In genomic region chr19:9936151-9937000, GRCh38 we compare ENCODE assay signal across 9 cellular contexts. TPM values are rescaled to one million over a fixed set of nuclear protein-coding genes. Genes with fewer than 3 reads are reported as not detected.
DNase-seq lines count a peak whose midpoint lies in the region; ATAC-seq and TF ChIP-seq lines count a peak whose summit lies in the region.
"Had no signal": no experiment of that assay in that cellular context is flagged by ENCODE, and none has a peak within 500 bp of the region (broad histone marks: within the 10 kb centered on the region; RNA-seq: fewer than 3 reads in every experiment).

Gene OLFM2, minus strand, starts transcription at chr19:9936515. Its CDS starts 149 bp downstream, at chr19:9936366.

- peaks cover 56% of the 10 kb centered on the region for H3K27me3 Mint-ChIP-seq in activated B cell treated with CpG ODN at 0.5 μM for 24 hours

- H3K4me1 Mint-ChIP-seq in activated B cell treated with CpG ODN at 0.5 μM for 24 hours: peaks cover 23% of the 10 kb centered on the region

- CTCF ChIA-PET in activated B cell treated with CpG ODN at 0.5 μM for 24 hours (lab: Charles Lee): no interaction called here

- peaks cover 84% of the 10 kb centered on the region for H3K27me3 ChIP-seq in left ventricle myocardium inferior (ENCODE audit: low read depth)

- no peaks in the 10 kb centered on the region for H3K36me3 Mint-ChIP-seq in activated B cell treated with CpG ODN at 0.5 μM for 24 hours (ENCODE audit: low read depth)

- H3K4me1 ChIP-seq in left ventricle myocardium inferior: peaks cover 31% of the 10 kb centered on the region

- H3K27ac ChIP-seq in left ventricle myocardium inferior (replicated peaks): no peak within 1 kb of the TSS
- H3K27ac ChIP-seq: C4-2B had no signal

- DNase-seq in NCI-H146 (lab: John Stamatoyannopoulos, UW): peak; percentile 23
- DNase-seq in NCI-H146 treated with DMSO at 0.1 percent for 48 hours (lab: John Stamatoyannopoulos, UW; ENCODE audit: unreplicated experiment): no peak
- no peak for DNase-seq in activated B cell treated with CpG ODN at 0.5 μM for 24 hours
- DNase-seq in left ventricle myocardium inferior: peak; percentile 34
- DNase-seq in skeletal muscle cell (ENCODE audit: low read depth): no peak
- no peak for DNase-seq in DMS53 treated with DMSO at 0.1 percent for 48 hours (lab: John Stamatoyannopoulos, UW; ENCODE audit: unreplicated experiment)

- intact Hi-C loops in activated B cell treated with CpG ODN at 0.5 μM for 24 hours (cut with micrococcal nuclease) (no loop called here), left ventricle myocardium inferior (cut with micrococcal nuclease) (no loop called here)

- H3K4me3 ChIP-seq in left ventricle myocardium inferior (peak within 1 kb of the TSS; percentile 59), skeletal muscle cell (ENCODE audit: low read depth, low read length) (peak within 1 kb of the TSS; percentile 57)

- POLR2A ChIA-PET in activated B cell treated with CpG ODN at 0.5 μM for 24 hours (lab: Charles Lee): no interaction called here

- H3K9me3 Mint-ChIP-seq in activated B cell treated with CpG ODN at 0.5 μM for 24 hours: no peaks in the 10 kb centered on the region

- no peak for TF ChIP-seq CTCF in activated B cell treated with CpG ODN at 0.5 μM for 24 hours (IDR thresholded peaks at IDR 0.05)
- TF ChIP-seq CTCF in left ventricle myocardium inferior (IDR thresholded peaks at IDR 0.05; ENCODE audit: borderline replicate concordance): no peak

- H3K4me3 Mint-ChIP-seq in activated B cell treated with CpG ODN at 0.5 μM for 24 hours: peak within 1 kb of the TSS; percentile 70

- peaks cover 7% of the 10 kb centered on the region for H3K9me3 ChIP-seq in left ventricle myocardium inferior (replicated peaks)

- ATAC-seq in activated B cell treated with CpG ODN at 0.5 μM for 24 hours (ENCODE audit: low read depth) (no peak), HG03520 (IDR thresholded peaks at IDR 0.05; ENCODE audit: unreplicated experiment) (no peak), HG03175 (IDR thresholded peaks at IDR 0.05; ENCODE audit: unreplicated experiment) (no peak)

- H3K36me3 ChIP-seq in left ventricle myocardium inferior: no peaks in the 10 kb centered on the region

- peak within 1 kb of the TSS; percentile 7 for H3K27ac Mint-ChIP-seq in activated B cell treated with CpG ODN at 0.5 μM for 24 hours

RNA-seq across cellular contexts. Expression of gene OLFM2, which starts in this region (rescaled TPM):
- total RNA-seq in activated B cell treated with CpG ODN at 0.5 μM for 24 hours: not detected in 2 replicates
- total RNA-seq in left ventricle myocardium inferior: 1.7 TPM

Comparison
In these comparisons a context has a peak if more than half of its experiments do, and no peak if none do; other contexts are left out.
1. DNase-seq: peak in NCI-H146 (single experiment) and left ventricle myocardium inferior (single experiment); none in NCI-H146 treated with DMSO at 0.1 percent for 48 hours (single experiment), activated B cell treated with CpG ODN at 0.5 μM for 24 hours (single experiment), skeletal muscle cell (single experiment) and DMS53 treated with DMSO at 0.1 percent for 48 hours (single experiment).